Comparison of ENCODE assay signal across 9 cellular contexts in genomic region chr7:76549025-76549854, GRCh38. TPM values are rescaled to one million over a fixed set of nuclear protein-coding genes. Genes with fewer than 3 reads are reported as not detected.
DNase-seq lines count a peak whose midpoint lies in the region; ATAC-seq and TF ChIP-seq lines count a peak whose summit lies in the region.
"Not testable (repeated sequence)": the region's sequence is repeated elsewhere in the genome, so short reads cannot be mapped to it uniquely, and the experiment has no call there.
"Had no signal": no experiment of that assay in that cellular context is flagged by ENCODE, and none has a peak within 500 bp of the region (broad histone marks: within the 10 kb centered on the region; RNA-seq: fewer than 3 reads in every experiment).

No MANE protein-coding gene starts in this region.

- H3K36me3 ChIP-seq in CD4-positive, CD25-positive, alpha-beta regulatory T cell (ENCODE audit: control insufficient read depth, insufficient read depth, low read length) = not testable (repeated sequence)

- H3K4me3 ChIP-seq in CD4-positive, CD25-positive, alpha-beta regulatory T cell (ENCODE audit: low read depth, low read length) = peak overlapping the region; percentile 61
- H3K4me3 ChIP-seq in dorsolateral prefrontal cortex (peak overlapping the region; percentile 57 to 98 (median 92)), lower leg skin (ENCODE audit: low read depth, poor library complexity, severe bottlenecking) (peak overlapping the region; percentile 94)

- H3K27ac Mint-ChIP-seq in CD4-positive, CD25-positive, alpha-beta regulatory T cell = peak overlapping the region; percentile 90 to 95 (median 93)

- not testable (repeated sequence) for H3K9me3 ChIP-seq in CD4-positive, CD25-positive, alpha-beta regulatory T cell (ENCODE audit: control insufficient read depth in 2 of 2, low read length in 2 of 2)

- peak overlapping the region; percentile 68 for H3K27ac ChIP-seq in CD4-positive, CD25-positive, alpha-beta regulatory T cell (ENCODE audit: insufficient read depth, low read length, poor library complexity, severe bottlenecking)
- peak overlapping the region; percentile 53 to 97 (median 84) for H3K27ac ChIP-seq in dorsolateral prefrontal cortex

- not testable (repeated sequence) for H3K27me3 Mint-ChIP-seq in CD4-positive, CD25-positive, alpha-beta regulatory T cell

- H3K36me3 Mint-ChIP-seq in CD4-positive, CD25-positive, alpha-beta regulatory T cell = not testable (repeated sequence)

- WGBS in lower leg skin, 2 donors = 0 to 1% methylated on average over 41 to 50 of the region's 71 CpGs

- TF ChIP-seq POLR2A in lower leg skin (IDR thresholded peaks at IDR 0.05) = not testable (repeated sequence)

- not testable (repeated sequence) for H3K9me3 Mint-ChIP-seq in CD4-positive, CD25-positive, alpha-beta regulatory T cell

- peaks cover 5 to 30% (median 18%) of the 10 kb centered on the region in 4 donors for H3K4me1 Mint-ChIP-seq in CD4-positive, CD25-positive, alpha-beta regulatory T cell

- peak overlapping the region; percentile 91 to 97 (median 94) for H3K4me3 Mint-ChIP-seq in CD4-positive, CD25-positive, alpha-beta regulatory T cell

- not testable (repeated sequence) for H3K27me3 ChIP-seq in CD4-positive, CD25-positive, alpha-beta regulatory T cell (ENCODE audit: control insufficient read depth, insufficient read depth, low read length); dorsolateral prefrontal cortex

- intact Hi-C loops in dorsolateral prefrontal cortex (cut with DNase I); lower leg skin (cut with DNase I; ENCODE audit: low total_unique reads): not testable (repeated sequence)

- TF ChIP-seq CTCF in dorsolateral prefrontal cortex (IDR thresholded peaks at IDR 0.05 in 54 of 56, conservative IDR thresholded peaks at IDR 0.05 in 2 of 56; ENCODE audit: low read depth in 1 of 56, partially characterized antibody in 56 of 56) = peak in 25 of 56 donors; percentile 6 to 48 (median 23)
- not testable (repeated sequence) for TF ChIP-seq CTCF in lower leg skin (IDR thresholded peaks at IDR 0.05)

- peak; percentile 72 to 96 (median 83) for DNase-seq in CD4-positive, CD25-positive, alpha-beta regulatory T cell
- DNase-seq in NCI-H774 (lab: John Stamatoyannopoulos, UW) (peak; percentile 67), dorsolateral prefrontal cortex (peak; percentile 71 to 94 (median 88)), lower leg skin (ENCODE audit: low spot score in 2 of 2) (peak; percentile 89 to 96)
- peak; percentile 90 to 93 for DNase-seq in activated CD4-positive, alpha-beta T cell treated with anti-CD3 and anti-CD28 coated beads, Interleukin-2, amount 50 U/mL, for 48 hours
- peak; percentile 94 for DNase-seq in stimulated activated CD4-positive, alpha-beta T cell treated with anti-CD3 and anti-CD28 coated beads, Interleukin-4, amount 100 ng/mL, for 24 hours

- not testable (repeated sequence) for H3K4me1 ChIP-seq in CD4-positive, CD25-positive, alpha-beta regulatory T cell (ENCODE audit: control insufficient read depth, insufficient read depth, low read length, poor library complexity, severe bottlenecking)

- ATAC-seq in CD4-positive, CD25-positive, alpha-beta regulatory T cell (ENCODE audit: low read depth in 2 of 2) = peak; percentile 97 to 99
- ATAC-seq in GM19438 (IDR thresholded peaks at IDR 0.05; ENCODE audit: low read depth, unreplicated experiment) (peak; percentile 99), HG03565 (IDR thresholded peaks at IDR 0.05; ENCODE audit: unreplicated experiment) (peak; percentile 100)

RNA-seq across cellular contexts. Expression of gene SPDYE16, which starts 6.1 kb away (rescaled TPM):
- 2.9 TPM for total RNA-seq in CD4-positive, CD25-positive, alpha-beta regulatory T cell
- under 1 TPM in 2 of 4 donors, not detected in 2; 0.06 to 0.09 TPM for polyA plus RNA-seq in CD4-positive, CD25-positive, alpha-beta regulatory T cell
- total RNA-seq in dorsolateral prefrontal cortex (1 to 10 TPM in 51 of 120 experiments, under 1 TPM in 53, not detected in 16; 0.22 to 3.6 (median 0.98) TPM), lower leg skin (under 1 TPM in 2 of 4 donors, not detected in 2; 0.15 to 0.19 TPM)
- total RNA-seq: glomerular endothelial cell had no signal

RNA-seq across cellular contexts. Expression of gene UPK3B, which starts 38.9 kb away (rescaled TPM):
- 8.4 TPM for total RNA-seq in CD4-positive, CD25-positive, alpha-beta regulatory T cell
- polyA plus RNA-seq in CD4-positive, CD25-positive, alpha-beta regulatory T cell = under 1 TPM in 1 of 4 donors, not detected in 3; 0.17 TPM
- total RNA-seq in dorsolateral prefrontal cortex (1 to 10 TPM in 109 of 120 experiments, under 1 TPM in 10, not detected in 1; 0.50 to 8.0 (median 2.4) TPM), lower leg skin (1 to 10 TPM; 1.6 to 2.6 (median 2.0) TPM)

Comparison
In these comparisons a context has a peak if more than half of its experiments do, and no peak if none do; other contexts are left out.
1. Peak in every context shown above with its lines: DNase-seq, ATAC-seq, H3K4me3 ChIP-seq and H3K27ac ChIP-seq.